ENCODE assay signal across 8 cellular contexts in the genomic region with DNA sequence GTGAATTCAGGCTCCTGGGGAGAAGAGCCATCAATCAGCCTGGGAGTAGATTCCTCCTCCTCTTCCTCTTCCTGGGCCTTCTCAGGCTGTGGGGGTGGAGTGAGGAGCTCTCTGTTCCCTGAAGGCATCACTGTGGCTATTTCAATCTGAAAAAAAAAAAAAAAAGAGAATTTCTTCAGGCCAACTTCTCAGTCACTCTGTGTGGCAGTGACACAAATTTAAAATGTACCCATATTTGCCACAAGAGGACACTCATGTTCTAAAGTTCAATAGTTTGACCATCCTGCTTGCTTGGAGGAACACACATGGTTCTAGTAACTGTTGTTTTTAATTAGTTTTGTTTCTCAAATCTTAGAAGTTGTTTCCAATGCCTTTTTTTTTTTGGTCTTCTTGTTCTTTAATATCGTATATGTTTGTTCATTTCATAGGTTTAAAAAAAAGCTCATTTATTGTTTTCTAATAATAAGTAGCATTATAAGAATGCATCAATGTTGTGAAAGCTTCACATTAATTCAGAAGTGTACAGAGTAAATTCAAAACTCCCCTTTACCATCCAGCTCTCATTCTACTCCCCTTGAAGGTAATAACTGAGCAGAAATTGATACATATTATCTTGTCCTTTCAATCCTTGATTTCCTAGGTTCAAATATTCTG. TPM values are rescaled to one million over a fixed set of nuclear protein-coding genes. Genes with fewer than 3 reads are reported as not detected.
A peak's percentile ranks its signal among the peaks of the same experiment; 100 is the strongest.
DNase-seq lines count a peak whose midpoint lies in the region; ATAC-seq and TF ChIP-seq lines count a peak whose summit lies in the region.

No MANE protein-coding gene starts in this region.

- peak; percentile 70 for DNase-seq in AG20443 (ENCODE audit: low spot score)
- peak; percentile 44 for DNase-seq in NCI-H345 (lab: John Stamatoyannopoulos, UW)
- DNase-seq in breast epithelium (ENCODE audit: low spot score in 2 of 2) = no peak
- no peak for DNase-seq in left lung
- no peak for DNase-seq in vagina (ENCODE audit: extremely low spot score in 2 of 2)
- no peak for DNase-seq in T1000 (lab: John Stamatoyannopoulos, UW)

- TF ChIP-seq POLR2A in breast epithelium (IDR thresholded peaks at IDR 0.05) (no peak), vagina (IDR thresholded peaks at IDR 0.05) (no peak)

- H3K27ac ChIP-seq in breast epithelium (peak overlapping the region; percentile 6 to 41), left lung (peak overlapping the region in 1 of 2 donors; percentile 17), vagina (peak overlapping the region; percentile 14)

- H3K4me1 ChIP-seq in breast epithelium (no peaks in the 10 kb centered on the region), left lung (no peaks in the 10 kb centered on the region), vagina (no peaks in the 10 kb centered on the region)

- H3K27me3 ChIP-seq in breast epithelium = no peaks in the 10 kb centered on the region
- no peaks in the 10 kb centered on the region for H3K27me3 ChIP-seq in left lung
- H3K27me3 ChIP-seq in vagina = no peaks in the 10 kb centered on the region

- intact Hi-C loops in breast epithelium (cut with DNase I; ENCODE audit: low total_unique reads) = no loop called here
- intact Hi-C loops in left lung (cut with DNase I) = loop anchor here in 1 of 2 donors (10.0 kb wide), 1 partner anchor 377 kb away; no protein-coding TSS in a partner anchor
- intact Hi-C loops in vagina (cut with DNase I) = loop anchor here (10.0 kb wide), 2 partner anchors 347 to 377 kb away; no protein-coding TSS in a partner anchor

- peak; percentile 93 for ATAC-seq in GM18858 (IDR thresholded peaks at IDR 0.05; ENCODE audit: unreplicated experiment)
- ATAC-seq in HG03060 (IDR thresholded peaks at IDR 0.05; ENCODE audit: low read depth, unreplicated experiment) = peak; percentile 82
- ATAC-seq in left lung = peak; percentile 92

- H3K4me3 ChIP-seq in breast epithelium (no peak overlapping the region), left lung (no peak overlapping the region), vagina (no peak overlapping the region)

- H3K36me3 ChIP-seq in breast epithelium (no peaks in the 10 kb centered on the region), left lung (no peaks in the 10 kb centered on the region), vagina (no peaks in the 10 kb centered on the region)

- H3K9me3 ChIP-seq in breast epithelium (peaks cover 0 to 4% of the 10 kb centered on the region in 2 donors), left lung (no peaks in the 10 kb centered on the region), vagina (no peaks in the 10 kb centered on the region)

- TF ChIP-seq CTCF in breast epithelium (IDR thresholded peaks at IDR 0.05) (peak; percentile 53 to 69 (median 60)), left lung (IDR thresholded peaks at IDR 0.05) (peak in 1 of 2 donors; percentile 47), vagina (IDR thresholded peaks at IDR 0.05) (peak; percentile 65 to 81 (median 69))

RNA-seq across cellular contexts. Expression of a gene that starts 23.3 kb away (rescaled TPM):
- total RNA-seq in breast epithelium (not detected), left lung (not detected), vagina (not detected)

RNA-seq across cellular contexts. Expression of a gene that starts 26.5 kb away (rescaled TPM):
- total RNA-seq in breast epithelium (not detected), left lung (under 1 TPM in 1 of 2 donors, not detected in 1; 0.47 TPM), vagina (not detected)

Comparison
In these comparisons a context has a peak if more than half of its experiments do, and no peak if none do; other contexts are left out.
1. DNase-seq: peak in AG20443 (single experiment) and NCI-H345 (single experiment); none in breast epithelium (0 of 2), left lung (0 of 2), vagina (0 of 2) and T1000 (single experiment).
2. Peak in every context shown above with its lines, with median percentiles within 50 percentile points of each other: ATAC-seq.